In genomic region chr1:35884934-35885333, GRCh38 we compare ENCODE assay signal across 16 cellular contexts. TPM values are rescaled to one million over a fixed set of nuclear protein-coding genes. Genes with fewer than 3 reads are reported as not detected.
DNase-seq lines count a peak whose midpoint lies in the region; ATAC-seq and TF ChIP-seq lines count a peak whose summit lies in the region.
"Had no signal": no experiment of that assay in that cellular context is flagged by ENCODE, and none has a peak within 500 bp of the region (broad histone marks: within the 10 kb centered on the region; RNA-seq: fewer than 3 reads in every experiment).

No MANE protein-coding gene starts in this region.

- DNase-seq in CD14-positive monocyte (ENCODE audit: low spot score) = no peak
- no peak for DNase-seq in CD8-positive, alpha-beta memory T cell
- no peak for DNase-seq in activated T-helper 1 cell treated with anti-CD3 and anti-CD28 coated beads, Interleukin-12 subunit alpha, Interleukin-12 subunit beta, Interleukin-2, Interleukin-4 antibody, amounts not matched to agents 30 ng/mL and 10 ng/mL and 1 ng/mL, durations not matched to agents 14 hours and 24 hours and 36 hours (ENCODE audit: low spot score)
- no peak for DNase-seq in mesothelial cell of epicardium (ENCODE audit: low spot score in 2 of 2, unreplicated experiment in 2 of 2)
- DNase-seq in stimulated activated naive CD8-positive, alpha-beta T cell treated with anti-CD3 and anti-CD28 coated beads, Interleukin-15, Interleukin-2, amounts not matched to agents 100 U/mL and 50 U/mL, for 24 hours = no peak
- DNase-seq in activated CD4-positive, CD25-positive, alpha-beta regulatory T cell treated with anti-CD3 and anti-CD28 coated beads, Interleukin-2, amount 50 U/mL, for 72 hours = no peak
- no peak for DNase-seq in psoas muscle
- DNase-seq: activated CD8-positive, alpha-beta memory T cell treated with anti-CD3 and anti-CD28 coated beads, Interleukin-2, amount 50 U/mL, for 48 hours; Caco-2; cortex of kidney; GF-D8; left colon; Right ventricle myocardium superior; stimulated activated CD4-positive, alpha-beta T cell treated with anti-CD3 and anti-CD28 coated beads, Interleukin-4, amount 100 ng/mL, for 24 hours; trophoblast cell had no signal

- H3K9me3 Mint-ChIP-seq in CD14-positive monocyte (no peaks in the 10 kb centered on the region), mesothelial cell of epicardium (no peaks in the 10 kb centered on the region)
- no peaks in the 10 kb centered on the region for H3K9me3 Mint-ChIP-seq in CD8-positive, alpha-beta memory T cell
- H3K9me3 Mint-ChIP-seq in activated T-helper 1 cell treated with anti-CD3 and anti-CD28 coated beads, Interleukin-12 subunit alpha, Interleukin-12 subunit beta, Interleukin-2, Interleukin-4 antibody, amounts not matched to agents 30 ng/mL and 10 ng/mL and 1 ng/mL, durations not matched to agents 14 hours and 24 hours and 36 hours = no peaks in the 10 kb centered on the region

- TF ChIP-seq CTCF in CD14-positive monocyte (IDR thresholded peaks at IDR 0.05) (no peak), mesothelial cell of epicardium (IDR thresholded peaks at IDR 0.05; ENCODE audit: unreplicated experiment) (no peak), psoas muscle (IDR thresholded peaks at IDR 0.05) (no peak)

- no peaks in the 10 kb centered on the region for H3K36me3 ChIP-seq in CD8-positive, alpha-beta memory T cell (ENCODE audit: insufficient read depth, low read length)
- peaks cover 0 to 16% of the 10 kb centered on the region in 2 donors for H3K36me3 ChIP-seq in psoas muscle (ENCODE audit: insufficient read depth in 1 of 2, low read depth in 1 of 2)

- POLR2A ChIA-PET in CD8-positive, alpha-beta memory T cell (lab: Charles Lee) = no interaction called here

- H3K4me3 ChIP-seq in CD8-positive, alpha-beta memory T cell (ENCODE audit: low read length) = no peak overlapping the region
- H3K4me3 ChIP-seq in psoas muscle = no peak overlapping the region

- intact Hi-C loops in CD14-positive monocyte (cut with micrococcal nuclease) = loop anchor here (5.0 kb wide), 2 partner anchors 37 to 47 kb away; partner anchors contain the start of gene AGO3 (in 1 of the 2)
- intact Hi-C loops in activated T-helper 1 cell treated with anti-CD3 and anti-CD28 coated beads, Interleukin-12 subunit alpha, Interleukin-12 subunit beta, Interleukin-2, Interleukin-4 antibody, amounts not matched to agents 30 ng/mL and 10 ng/mL and 1 ng/mL, durations not matched to agents 14 hours and 24 hours and 36 hours (cut with micrococcal nuclease) = loop anchor here (5.0 kb wide), 3 partner anchors 262 to 1712 kb away; partner anchors contain the start of genes GNL2 and TRAPPC3
- intact Hi-C loops in psoas muscle (cut with DNase I) = loop anchor here (5.0 kb wide), 1 partner anchor 42 kb away; no protein-coding TSS in a partner anchor

- H3K4me3 Mint-ChIP-seq in CD14-positive monocyte (peak overlapping the region in 1 of 2 donors; percentile 41), mesothelial cell of epicardium (peak overlapping the region; percentile 17)
- peak overlapping the region; percentile 56 to 95 (median 87) for H3K4me3 Mint-ChIP-seq in CD8-positive, alpha-beta memory T cell
- H3K4me3 Mint-ChIP-seq in activated T-helper 1 cell treated with anti-CD3 and anti-CD28 coated beads, Interleukin-12 subunit alpha, Interleukin-12 subunit beta, Interleukin-2, Interleukin-4 antibody, amounts not matched to agents 30 ng/mL and 10 ng/mL and 1 ng/mL, durations not matched to agents 14 hours and 24 hours and 36 hours = peak overlapping the region; percentile 56

- no peak for ATAC-seq in stimulated activated naive CD8-positive, alpha-beta T cell treated with anti-CD3 and anti-CD28 coated beads, Interleukin-15, Interleukin-2, amounts not matched to agents 100 U/mL and 50 U/mL, for 24 hours
- ATAC-seq in psoas muscle = no peak
- ATAC-seq: left colon, sciatic nerve had no signal

- no peaks in the 10 kb centered on the region for H3K9me3 ChIP-seq in CD8-positive, alpha-beta memory T cell (ENCODE audit: low read length)
- no peaks in the 10 kb centered on the region for H3K9me3 ChIP-seq in psoas muscle
- H3K9me3 ChIP-seq: Caco-2 had no signal

- H3K27ac Mint-ChIP-seq in CD14-positive monocyte (peak overlapping the region in 4 of 7 donors; percentile 34 to 75 (median 68)), mesothelial cell of epicardium (peak overlapping the region; percentile 91)
- peak overlapping the region in 4 of 8 donors; percentile 51 to 81 (median 76) for H3K27ac Mint-ChIP-seq in CD8-positive, alpha-beta memory T cell
- H3K27ac Mint-ChIP-seq in activated T-helper 1 cell treated with anti-CD3 and anti-CD28 coated beads, Interleukin-12 subunit alpha, Interleukin-12 subunit beta, Interleukin-2, Interleukin-4 antibody, amounts not matched to agents 30 ng/mL and 10 ng/mL and 1 ng/mL, durations not matched to agents 14 hours and 24 hours and 36 hours = no peak overlapping the region

- H3K27ac ChIP-seq in CD8-positive, alpha-beta memory T cell (ENCODE audit: low read depth, low read length) = no peak overlapping the region
- no peak overlapping the region for H3K27ac ChIP-seq in psoas muscle

- H3K27me3 Mint-ChIP-seq in CD14-positive monocyte (ENCODE audit: low read depth in 3 of 3) (peaks cover 0 to 6% (median 0%) of the 10 kb centered on the region in 3 donors), mesothelial cell of epicardium (ENCODE audit: low read depth) (no peaks in the 10 kb centered on the region)
- H3K27me3 Mint-ChIP-seq in CD8-positive, alpha-beta memory T cell = peaks cover 0 to under 1% of the 10 kb centered on the region in 2 donors
- peaks cover 3% of the 10 kb centered on the region for H3K27me3 Mint-ChIP-seq in activated T-helper 1 cell treated with anti-CD3 and anti-CD28 coated beads, Interleukin-12 subunit alpha, Interleukin-12 subunit beta, Interleukin-2, Interleukin-4 antibody, amounts not matched to agents 30 ng/mL and 10 ng/mL and 1 ng/mL, durations not matched to agents 14 hours and 24 hours and 36 hours (ENCODE audit: insufficient read depth)

- H3K4me1 ChIP-seq in CD8-positive, alpha-beta memory T cell (ENCODE audit: insufficient read depth, low read length) = peaks cover 45% of the 10 kb centered on the region
- H3K4me1 ChIP-seq in psoas muscle = peaks cover 6% of the 10 kb centered on the region

- H3K4me1 Mint-ChIP-seq in CD14-positive monocyte (peaks cover 66% of the 10 kb centered on the region), mesothelial cell of epicardium (peaks cover 41% of the 10 kb centered on the region)
- peaks cover 50 to 56% (median 55%) of the 10 kb centered on the region in 3 donors for H3K4me1 Mint-ChIP-seq in CD8-positive, alpha-beta memory T cell
- H3K4me1 Mint-ChIP-seq in activated T-helper 1 cell treated with anti-CD3 and anti-CD28 coated beads, Interleukin-12 subunit alpha, Interleukin-12 subunit beta, Interleukin-2, Interleukin-4 antibody, amounts not matched to agents 30 ng/mL and 10 ng/mL and 1 ng/mL, durations not matched to agents 14 hours and 24 hours and 36 hours (ENCODE audit: low read depth) = peaks cover 48% of the 10 kb centered on the region

- peaks cover 13 to 16% of the 10 kb centered on the region in 2 donors for H3K36me3 Mint-ChIP-seq in CD14-positive monocyte
- H3K36me3 Mint-ChIP-seq in CD8-positive, alpha-beta memory T cell = peaks cover 4 to 20% (median 6%) of the 10 kb centered on the region in 3 donors
- peaks cover 7% of the 10 kb centered on the region for H3K36me3 Mint-ChIP-seq in activated T-helper 1 cell treated with anti-CD3 and anti-CD28 coated beads, Interleukin-12 subunit alpha, Interleukin-12 subunit beta, Interleukin-2, Interleukin-4 antibody, amounts not matched to agents 30 ng/mL and 10 ng/mL and 1 ng/mL, durations not matched to agents 14 hours and 24 hours and 36 hours (ENCODE audit: low read depth)
- peaks cover 6% of the 10 kb centered on the region for H3K36me3 Mint-ChIP-seq in mesothelial cell of epicardium

- H3K27me3 ChIP-seq in CD8-positive, alpha-beta memory T cell (ENCODE audit: insufficient read depth, low read length, poor library complexity, severe bottlenecking) = no peaks in the 10 kb centered on the region
- no peaks in the 10 kb centered on the region for H3K27me3 ChIP-seq in psoas muscle (ENCODE audit: insufficient read depth in 3 of 3, low read length in 2 of 3)

- WGBS in psoas muscle, 3 donors = 50 to 79% (median 56%) methylated on average over 2 of the region's 2 CpGs

- CTCF ChIA-PET in CD8-positive, alpha-beta memory T cell (lab: Charles Lee) = no interaction called here

RNA-seq across cellular contexts. Expression of gene AGO1, which starts 1.9 kb away (rescaled TPM):
- polyA plus RNA-seq in CD14-positive monocyte (10 to 100 TPM; 10.9 to 13.9 TPM), psoas muscle (1 to 10 TPM; 2.2 to 6.4 (median 2.4) TPM)
- total RNA-seq in CD8-positive, alpha-beta memory T cell = 10 to 100 TPM; 41.0 to 41.6 TPM
- 9.4 TPM for polyA plus RNA-seq in CD8-positive, alpha-beta memory T cell
- 39.0 and 39.5 TPM in 2 replicates for total RNA-seq in activated T-helper 1 cell treated with anti-CD3 and anti-CD28 coated beads, Interleukin-12 subunit alpha, Interleukin-12 subunit beta, Interleukin-2, Interleukin-4 antibody, amounts not matched to agents 30 ng/mL and 10 ng/mL and 1 ng/mL, durations not matched to agents 14 hours and 24 hours and 36 hours
- total RNA-seq in mesothelial cell of epicardium (50.7 to 53.6 TPM (median 52.5 TPM) in 3 replicates), psoas muscle (10 to 100 TPM in 3 of 4 donors, 1 to 10 TPM in 1; 9.8 to 16.3 (median 12.8) TPM)

RNA-seq across cellular contexts. Expression of gene AGO3, which starts 46.0 kb away (rescaled TPM):
- polyA plus RNA-seq in CD14-positive monocyte = 1 to 10 TPM; 6.3 to 9.0 TPM
- 10 to 100 TPM; 30.0 to 31.3 TPM for total RNA-seq in CD8-positive, alpha-beta memory T cell
- polyA plus RNA-seq in CD8-positive, alpha-beta memory T cell = 12.8 TPM
- total RNA-seq in activated T-helper 1 cell treated with anti-CD3 and anti-CD28 coated beads, Interleukin-12 subunit alpha, Interleukin-12 subunit beta, Interleukin-2, Interleukin-4 antibody, amounts not matched to agents 30 ng/mL and 10 ng/mL and 1 ng/mL, durations not matched to agents 14 hours and 24 hours and 36 hours = 26.1 and 33.6 TPM in 2 replicates
- 48.3 to 52.2 TPM (median 51.7 TPM) in 3 replicates for total RNA-seq in mesothelial cell of epicardium
- total RNA-seq in psoas muscle = 10 to 100 TPM; 10.4 to 17.6 (median 17.1) TPM
- 1 to 10 TPM; 2.2 to 8.9 (median 6.9) TPM for polyA plus RNA-seq in psoas muscle
